Comparison of ENCODE assay signal across 1 cellular context in the genomic region with DNA sequence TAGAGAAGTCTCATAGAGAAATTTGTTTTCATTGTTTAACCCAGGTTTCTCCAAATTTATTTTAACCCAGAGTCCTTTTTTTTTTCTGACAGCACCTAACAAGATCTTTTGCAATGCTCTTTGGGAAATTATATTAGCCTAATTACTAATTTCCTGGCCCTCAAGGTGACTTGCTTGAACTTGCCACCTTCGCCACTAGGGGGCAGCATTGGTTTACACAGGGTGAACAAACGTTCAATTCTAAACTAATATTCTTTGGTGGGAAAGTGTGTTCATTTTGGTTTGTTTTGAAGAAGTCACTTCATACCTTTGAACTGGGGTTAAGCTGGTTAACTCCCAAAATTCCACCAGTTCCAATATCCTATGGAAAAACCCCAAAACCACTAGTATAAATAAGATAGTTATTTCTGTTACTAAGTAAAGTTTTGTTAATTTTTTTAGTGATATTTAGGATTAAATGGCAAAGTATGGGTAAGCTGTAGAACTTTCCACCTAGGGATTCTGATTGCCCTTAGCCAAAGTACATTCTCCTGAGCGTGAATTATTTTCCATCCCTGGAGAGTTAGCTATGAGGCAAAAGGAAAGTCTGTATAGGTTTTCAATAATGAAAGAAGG.
TF ChIP-seq lines count a peak whose summit lies in the region.

No MANE protein-coding gene starts in this region.

TF ChIP-seq in H1, 55 proteins besides CTCF, POLR2A, EP300 and RAD21:
- no peak for TF ChIP-seq ASH2L (IDR thresholded peaks at IDR 0.05; ENCODE audit: low read length)
- TF ChIP-seq POU5F1 (IDR thresholded peaks at IDR 0.05; ENCODE audit: low read depth, low read length), result no peak
- no peak for TF ChIP-seq NANOG (IDR thresholded peaks at IDR 0.05; ENCODE audit: insufficient read depth, low read depth, low read length, poor library complexity, severe bottlenecking)
- TF ChIP-seq ATF2 (IDR thresholded peaks at IDR 0.05; ENCODE audit: low read length), result no peak
- TF ChIP-seq USF2 (IDR thresholded peaks at IDR 0.05; ENCODE audit: low read length), result no peak
